1 cellular context compared by ENCODE assay signal in genomic region chr1:203148127-203148526, GRCh38.
TF ChIP-seq lines count a peak whose summit lies in the region.

No MANE protein-coding gene starts in this region.

TF ChIP-seq in IMR-90, 13 proteins besides CTCF, POLR2A, EP300 and RAD21 (continued from another document):
- TF ChIP-seq, protein P1, sequence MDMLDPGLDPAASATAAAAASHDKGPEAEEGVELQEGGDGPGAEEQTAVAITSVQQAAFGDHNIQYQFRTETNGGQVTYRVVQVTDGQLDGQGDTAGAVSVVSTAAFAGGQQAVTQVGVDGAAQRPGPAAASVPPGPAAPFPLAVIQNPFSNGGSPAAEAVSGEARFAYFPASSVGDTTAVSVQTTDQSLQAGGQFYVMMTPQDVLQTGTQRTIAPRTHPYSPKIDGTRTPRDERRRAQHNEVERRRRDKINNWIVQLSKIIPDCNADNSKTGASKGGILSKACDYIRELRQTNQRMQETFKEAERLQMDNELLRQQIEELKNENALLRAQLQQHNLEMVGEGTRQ (IDR thresholded peaks at IDR 0.05; ENCODE audit: low read depth, low read length): no peak
TF ChIP-seq in IMR-90: peak in this region for 0.
